In genomic region chr14:48890333-48890732, GRCh38 we compare ENCODE assay signal across 18 cellular contexts.
"Had no signal": no experiment of that assay in that cellular context is flagged by ENCODE, and none has a peak within 500 bp of the region (broad histone marks: within the 10 kb centered on the region; RNA-seq: fewer than 3 reads in every experiment).

No MANE protein-coding gene starts in this region.

- H3K9me3 ChIP-seq: breast epithelium, Peyer's patch had no signal

- H3K27ac ChIP-seq: breast epithelium, Peyer's patch had no signal

- H3K36me3 ChIP-seq: breast epithelium, Peyer's patch had no signal

- DNase-seq: activated CD4-positive, alpha-beta memory T cell treated with anti-CD3 and anti-CD28 coated beads for 36 hours; activated CD4-positive, alpha-beta T cell treated with anti-CD3 and anti-CD28 coated beads, Interleukin-2, amount 10 ng/mL, durations not matched to agents 7 days and 5 days; activated CD4-positive, CD25-positive, alpha-beta regulatory T cell; activated CD8-positive, alpha-beta memory T cell treated with anti-CD3 and anti-CD28 coated beads for 24 hours; activated gamma-delta T cell; activated naive CD4-positive, alpha-beta T cell treated with anti-CD3 and anti-CD28 coated beads for 36 hours; activated T-cell treated with anti-CD3 and anti-CD28 coated beads, Interleukin-2, amount 50 U/mL, for 4 hours; anterior cingulate cortex; caudate nucleus; Kasumi-1; KBM-7; NCI-H1930; NCI-H345; NCI-H510A; NCI-H69; Peyer's patch; SHP77 treated with DMSO at 0.1 percent for 48 hours had no signal

- H3K27me3 ChIP-seq: breast epithelium, Peyer's patch had no signal

- H3K4me1 ChIP-seq: breast epithelium, Peyer's patch had no signal

- ATAC-seq: activated T-cell treated with anti-CD3 and anti-CD28 coated beads, Interleukin-2, amount 50 U/mL, for 4 hours had no signal

- H3K4me3 ChIP-seq: breast epithelium, Peyer's patch had no signal
